ENCODE assay signal across 18 cellular contexts in genomic region chr16:89955001-89955685, GRCh38. TPM values are rescaled to one million over a fixed set of nuclear protein-coding genes. Genes with fewer than 3 reads are reported as not detected.
"Had no signal": no experiment of that assay in that cellular context is flagged by ENCODE, and none has a peak within 500 bp of the region (broad histone marks: within the 10 kb centered on the region; RNA-seq: fewer than 3 reads in every experiment).

No MANE protein-coding gene starts in this region.

- H3K36me3 ChIP-seq: colonic mucosa, ovary had no signal

- FAIRE-seq: astrocyte, islet of Langerhans had no signal

- H3K4me3 ChIP-seq: colonic mucosa, esophagus squamous epithelium, gastrocnemius medialis, ovary, prostate gland, upper lobe of left lung had no signal

- H3K4me1 ChIP-seq: colonic mucosa, gastrocnemius medialis, prostate gland had no signal

- DNase-seq: activated CD4-positive, alpha-beta T cell treated with anti-CD3 and anti-CD28 coated beads for 1 hour; activated CD4-positive, alpha-beta T cell treated with anti-CD3 and anti-CD28 coated beads, Interleukin-2, amount 50 U/mL, for 4 hours; activated CD8-positive, alpha-beta memory T cell treated with anti-CD3 and anti-CD28 coated beads for 24 hours; activated CD8-positive, alpha-beta memory T cell treated with anti-CD3 and anti-CD28 coated beads, Interleukin-2, amount 50 U/mL, for 4 hours; activated naive CD4-positive, alpha-beta T cell treated with Interleukin-2 at 50 U/mL for 16 hours; activated naive CD8-positive, alpha-beta T cell treated with anti-CD3 and anti-CD28 coated beads for 36 hours; activated T-cell treated with anti-CD3 and anti-CD28 coated beads, Interleukin-2, amount 50 U/mL, for 4 hours; colonic mucosa; esophagus squamous epithelium; gastrocnemius medialis; head of caudate nucleus; ovary; stimulated activated CD4-positive, alpha-beta T cell treated with anti-CD3 and anti-CD28 coated beads, Interleukin-4, amount 100 ng/mL, for 24 hours; stimulated activated naive CD8-positive, alpha-beta T cell treated with anti-CD3 and anti-CD28 coated beads, Interleukin-15, Interleukin-2, amounts not matched to agents 100 U/mL and 50 U/mL, for 24 hours; upper lobe of left lung had no signal

- H3K9me3 ChIP-seq: colonic mucosa, esophagus squamous epithelium, gastrocnemius medialis, ovary, prostate gland, upper lobe of left lung had no signal

- H3K27me3 ChIP-seq: colonic mucosa, esophagus squamous epithelium, gastrocnemius medialis, ovary, upper lobe of left lung had no signal

- H3K27ac ChIP-seq: colonic mucosa, esophagus squamous epithelium, gastrocnemius medialis, ovary, prostate gland, upper lobe of left lung had no signal

RNA-seq across cellular contexts. Expression of gene TUBB3, which starts 32.0 kb away (rescaled TPM):
- total RNA-seq: activated naive CD8-positive, alpha-beta T cell treated with anti-CD3 and anti-CD28 coated beads for 36 hours had no signal
